ENCODE assay signal across 11 cellular contexts in genomic region chr18:36638224-36638623, GRCh38.
DNase-seq lines count a peak whose midpoint lies in the region; ATAC-seq and TF ChIP-seq lines count a peak whose summit lies in the region.
"Had no signal": no experiment of that assay in that cellular context is flagged by ENCODE, and none has a peak within 500 bp of the region (broad histone marks: within the 10 kb centered on the region; RNA-seq: fewer than 3 reads in every experiment).

No MANE protein-coding gene starts in this region.

- no peaks in the 10 kb centered on the region for H3K4me1 Mint-ChIP-seq in activated naive CD4-positive, alpha-beta T cell treated with anti-CD3 and anti-CD28 coated beads for 36 hours (ENCODE audit: low read depth)
- H3K4me1 Mint-ChIP-seq in endothelial cell (ENCODE audit: unreplicated experiment), result no peaks in the 10 kb centered on the region

- no peaks in the 10 kb centered on the region for H3K9me3 ChIP-seq in aorta (ENCODE audit: control insufficient read depth, low read length)

- no peaks in the 10 kb centered on the region for H3K27me3 ChIP-seq in aorta (ENCODE audit: control insufficient read depth in 1 of 2, insufficient read depth in 2 of 2, low read length in 1 of 2)

- no peak for TF ChIP-seq CTCF in endothelial cell (IDR thresholded peaks at IDR 0.05; ENCODE audit: unreplicated experiment)

- no peak overlapping the region for H3K27ac Mint-ChIP-seq in activated naive CD4-positive, alpha-beta T cell treated with anti-CD3 and anti-CD28 coated beads for 36 hours
- H3K27ac Mint-ChIP-seq in endothelial cell (ENCODE audit: unreplicated experiment), result no peak overlapping the region
- H3K27ac Mint-ChIP-seq: effector memory CD8-positive, alpha-beta T cell had no signal

- peaks cover 2% of the 10 kb centered on the region for H3K27me3 Mint-ChIP-seq in activated naive CD4-positive, alpha-beta T cell treated with anti-CD3 and anti-CD28 coated beads for 36 hours (ENCODE audit: low read depth)
- no peaks in the 10 kb centered on the region for H3K27me3 Mint-ChIP-seq in endothelial cell (ENCODE audit: unreplicated experiment)

- CTCF ChIA-PET in activated naive CD4-positive, alpha-beta T cell treated with anti-CD3 and anti-CD28 coated beads for 36 hours (lab: Charles Lee), result no interaction called here

- no peak overlapping the region for H3K27ac ChIP-seq in aorta (ENCODE audit: low read depth in 1 of 2, low read length in 2 of 2)
- H3K27ac ChIP-seq: GM23248 had no signal

- peaks cover 2% of the 10 kb centered on the region in 2 donors for H3K4me1 ChIP-seq in aorta (ENCODE audit: control insufficient read depth in 1 of 2, insufficient read depth in 2 of 2, low read length in 2 of 2)

- no peaks in the 10 kb centered on the region for H3K9me3 Mint-ChIP-seq in activated naive CD4-positive, alpha-beta T cell treated with anti-CD3 and anti-CD28 coated beads for 36 hours
- H3K9me3 Mint-ChIP-seq in endothelial cell (ENCODE audit: unreplicated experiment), result no peaks in the 10 kb centered on the region
- H3K9me3 Mint-ChIP-seq: effector memory CD8-positive, alpha-beta T cell had no signal

- WGBS in aorta, 2 donors, result 86 to 87% methylated on average over 4 of the region's 4 CpGs

- DNase-seq in aorta (no peak), endothelial cell (ENCODE audit: low spot score) (no peak)
- DNase-seq in activated naive CD4-positive, alpha-beta T cell treated with anti-CD3 and anti-CD28 coated beads for 36 hours, result no peak
- no peak for DNase-seq in stimulated activated CD4-positive, alpha-beta T cell treated with anti-CD3 and anti-CD28 coated beads, Interleukin-12 subunit alpha, Interleukin-12 subunit beta, amount 100 ng/mL, for 4 hours
- DNase-seq: activated CD4-positive, alpha-beta T cell treated with anti-CD3 and anti-CD28 coated beads, Interleukin-2, amount 50 U/mL, for 4 hours; effector memory CD8-positive, alpha-beta T cell; GM23248; retina had no signal

- intact Hi-C loops in aorta (cut with DNase I), result no loop called here
- intact Hi-C loops in activated naive CD4-positive, alpha-beta T cell treated with anti-CD3 and anti-CD28 coated beads for 36 hours (cut with micrococcal nuclease), result no loop called here

- H3K4me3 Mint-ChIP-seq in activated naive CD4-positive, alpha-beta T cell treated with anti-CD3 and anti-CD28 coated beads for 36 hours, result no peak overlapping the region
- no peak overlapping the region for H3K4me3 Mint-ChIP-seq in endothelial cell (ENCODE audit: unreplicated experiment)
- H3K4me3 Mint-ChIP-seq: effector memory CD8-positive, alpha-beta T cell had no signal

- H3K4me3 ChIP-seq in aorta (ENCODE audit: low read length in 2 of 2), result no peak overlapping the region
- H3K4me3 ChIP-seq: GM23248 had no signal

- peak; percentile 83 for ATAC-seq in GM19043 (IDR thresholded peaks at IDR 0.05; ENCODE audit: low read depth, unreplicated experiment)
- ATAC-seq in GM21786 (IDR thresholded peaks at IDR 0.05; ENCODE audit: unreplicated experiment), result peak; percentile 90
- ATAC-seq in HG03159 (IDR thresholded peaks at IDR 0.05; ENCODE audit: unreplicated experiment), result peak; percentile 85
- ATAC-seq in aorta (ENCODE audit: low FRiP score), result peak; percentile 37
- ATAC-seq: effector memory CD8-positive, alpha-beta T cell had no signal

- H3K36me3 Mint-ChIP-seq in activated naive CD4-positive, alpha-beta T cell treated with anti-CD3 and anti-CD28 coated beads for 36 hours (ENCODE audit: low read depth), result no peaks in the 10 kb centered on the region
- no peaks in the 10 kb centered on the region for H3K36me3 Mint-ChIP-seq in endothelial cell (ENCODE audit: low read depth, unreplicated experiment)

- H3K36me3 ChIP-seq in aorta (ENCODE audit: control insufficient read depth in 1 of 2, insufficient read depth in 2 of 2, low read length in 1 of 2), result no peaks in the 10 kb centered on the region

Comparison
In these comparisons a context has a peak if more than half of its experiments do, and no peak if none do; other contexts are left out.
1. ATAC-seq: peak in every context shown above with its lines; median percentile 90 in GM21786; 85 in HG03159; 83 in GM19043; 37 in aorta.